8 cellular contexts compared by ENCODE assay signal in genomic region chr16:67720236-67720635, GRCh38. TPM values are rescaled to one million over a fixed set of nuclear protein-coding genes. Genes with fewer than 3 reads are reported as not detected.
DNase-seq lines count a peak whose midpoint lies in the region; ATAC-seq and TF ChIP-seq lines count a peak whose summit lies in the region.
"Had no signal": no experiment of that assay in that cellular context is flagged by ENCODE, and none has a peak within 500 bp of the region (broad histone marks: within the 10 kb centered on the region; RNA-seq: fewer than 3 reads in every experiment).

No MANE protein-coding gene starts in this region.

- H3K27me3 Mint-ChIP-seq in activated CD8-positive, alpha-beta T cell treated with anti-CD3 and anti-CD28 coated beads for 36 hours = no peaks in the 10 kb centered on the region
- no peaks in the 10 kb centered on the region for H3K27me3 Mint-ChIP-seq in stimulated activated memory B cell treated with anti-CD40 and anti-IgM and Interleukin-4, amounts not matched to agents 10 μg/mL and 1 μg/mL and 100 μg/mL, for 72 hours

- no peaks in the 10 kb centered on the region for H3K9me3 Mint-ChIP-seq in activated CD8-positive, alpha-beta T cell treated with anti-CD3 and anti-CD28 coated beads for 36 hours
- no peaks in the 10 kb centered on the region for H3K9me3 Mint-ChIP-seq in stimulated activated memory B cell treated with anti-CD40 and anti-IgM and Interleukin-4, amounts not matched to agents 10 μg/mL and 1 μg/mL and 100 μg/mL, for 72 hours

- TF ChIP-seq CTCF in HL-60 (IDR thresholded peaks at IDR 0.05; ENCODE audit: insufficient read depth, low read length) = no peak
- no peak for TF ChIP-seq CTCF in activated CD8-positive, alpha-beta T cell treated with anti-CD3 and anti-CD28 coated beads for 36 hours (IDR thresholded peaks at IDR 0.05)

- H3K4me1 Mint-ChIP-seq in activated CD8-positive, alpha-beta T cell treated with anti-CD3 and anti-CD28 coated beads for 36 hours (ENCODE audit: low read depth) = peaks cover 32% of the 10 kb centered on the region
- H3K4me1 Mint-ChIP-seq in stimulated activated memory B cell treated with anti-CD40 and anti-IgM and Interleukin-4, amounts not matched to agents 10 μg/mL and 1 μg/mL and 100 μg/mL, for 72 hours = peaks cover 32% of the 10 kb centered on the region

- CTCF ChIA-PET in activated CD8-positive, alpha-beta T cell treated with anti-CD3 and anti-CD28 coated beads for 36 hours (lab: Charles Lee) = interaction anchor here (1.1 to 1.8 kb wide), 3 partner anchors 47 to 86 kb away, joined by 3 to 8 read pairs (median 5); partner anchors contain the start of genes RANBP10 and TSNAXIP1

- H3K27ac Mint-ChIP-seq in activated CD8-positive, alpha-beta T cell treated with anti-CD3 and anti-CD28 coated beads for 36 hours = peak overlapping the region; percentile 98
- H3K27ac Mint-ChIP-seq in stimulated activated memory B cell treated with anti-CD40 and anti-IgM and Interleukin-4, amounts not matched to agents 10 μg/mL and 1 μg/mL and 100 μg/mL, for 72 hours = peak overlapping the region; percentile 96

- DNase-seq in HL-60 (ENCODE audit: low read depth in 1 of 2, low spot score in 1 of 2) (no peak), nucleus accumbens (lab: John Stamatoyannopoulos, UW) (no peak)
- no peak for DNase-seq in activated CD8-positive, alpha-beta T cell treated with anti-CD3 and anti-CD28 coated beads for 36 hours
- DNase-seq in stimulated activated CD4-positive, alpha-beta T cell treated with anti-CD3 and anti-CD28 coated beads, Interleukin-15, amount 100 ng/mL, for 24 hours = no peak
- DNase-seq: cortex of kidney had no signal

- H3K9ac ChIP-seq in iPS-18a (ENCODE audit: low read length) = no peak overlapping the region

- intact Hi-C loops in activated CD8-positive, alpha-beta T cell treated with anti-CD3 and anti-CD28 coated beads for 36 hours (cut with micrococcal nuclease) = no loop called here

- H3K27me3 ChIP-seq in HL-60 (ENCODE audit: insufficient read depth, poor library complexity, severe bottlenecking) (no peaks in the 10 kb centered on the region), iPS-18a (ENCODE audit: control insufficient read depth, insufficient read depth, low read length) (no peaks in the 10 kb centered on the region)

- H3K36me3 Mint-ChIP-seq in activated CD8-positive, alpha-beta T cell treated with anti-CD3 and anti-CD28 coated beads for 36 hours (ENCODE audit: low read depth) = peaks cover 8% of the 10 kb centered on the region
- peaks cover 7% of the 10 kb centered on the region for H3K36me3 Mint-ChIP-seq in stimulated activated memory B cell treated with anti-CD40 and anti-IgM and Interleukin-4, amounts not matched to agents 10 μg/mL and 1 μg/mL and 100 μg/mL, for 72 hours

- no peaks in the 10 kb centered on the region for H3K9me3 ChIP-seq in iPS-18a (ENCODE audit: control insufficient read depth, low read depth, low read length)

- POLR2A ChIA-PET in activated CD8-positive, alpha-beta T cell treated with anti-CD3 and anti-CD28 coated beads for 36 hours (lab: Charles Lee) = interaction anchor here (1.9 to 3.2 kb wide), 2 partner anchors 8 to 83 kb away, joined by 4 to 10 read pairs; no protein-coding TSS in a partner anchor

- peak overlapping the region; percentile 82 for H3K27ac ChIP-seq in HL-60 (replicated peaks)
- H3K27ac ChIP-seq in iPS-18a (ENCODE audit: low read length) = no peak overlapping the region

- ATAC-seq in activated CD8-positive, alpha-beta T cell treated with anti-CD3 and anti-CD28 coated beads for 36 hours = no peak
- no peak for ATAC-seq in stimulated activated memory B cell treated with anti-CD40 and anti-IgM and Interleukin-4, amounts not matched to agents 10 μg/mL and 1 μg/mL and 100 μg/mL, for 72 hours
- ATAC-seq in HG03457 (IDR thresholded peaks at IDR 0.05; ENCODE audit: unreplicated experiment) = no peak

- H3K36me3 ChIP-seq in iPS-18a (ENCODE audit: control insufficient read depth, low read depth, low read length) = no peaks in the 10 kb centered on the region

- H3K4me3 ChIP-seq in HL-60 (replicated peaks; ENCODE audit: insufficient read depth, low read length) = no peak overlapping the region
- peak overlapping the region; percentile 97 for H3K4me3 ChIP-seq in iPS-18a (ENCODE audit: low read length)

- H3K4me3 Mint-ChIP-seq in activated CD8-positive, alpha-beta T cell treated with anti-CD3 and anti-CD28 coated beads for 36 hours = peak overlapping the region; percentile 84
- peak overlapping the region; percentile 98 for H3K4me3 Mint-ChIP-seq in stimulated activated memory B cell treated with anti-CD40 and anti-IgM and Interleukin-4, amounts not matched to agents 10 μg/mL and 1 μg/mL and 100 μg/mL, for 72 hours

- H3K4me1 ChIP-seq in iPS-18a (ENCODE audit: control insufficient read depth, low read depth, low read length) = peaks cover 11% of the 10 kb centered on the region

RNA-seq across cellular contexts. Expression of gene GFOD2, which starts 1.1 kb away (rescaled TPM):
- 10 to 100 TPM; 11.6 to 14.1 TPM for total RNA-seq in activated CD8-positive, alpha-beta T cell treated with anti-CD3 and anti-CD28 coated beads for 36 hours

RNA-seq across cellular contexts. Expression of gene C16orf86, which starts 53.6 kb away (rescaled TPM):
- total RNA-seq in activated CD8-positive, alpha-beta T cell treated with anti-CD3 and anti-CD28 coated beads for 36 hours = 1 to 10 TPM; 2.8 to 4.7 TPM

RNA-seq across cellular contexts. Expression of gene ENKD1, which starts 53.7 kb away (rescaled TPM):
- total RNA-seq in activated CD8-positive, alpha-beta T cell treated with anti-CD3 and anti-CD28 coated beads for 36 hours = 1 to 10 TPM; 8.4 to 8.9 TPM

RNA-seq across cellular contexts. Expression of gene PARD6A, which starts 59.5 kb away (rescaled TPM):
- 1 to 10 TPM; 6.3 to 7.2 TPM for total RNA-seq in activated CD8-positive, alpha-beta T cell treated with anti-CD3 and anti-CD28 coated beads for 36 hours
